ENCODE assay signal across 20 cellular contexts in the genomic region with DNA sequence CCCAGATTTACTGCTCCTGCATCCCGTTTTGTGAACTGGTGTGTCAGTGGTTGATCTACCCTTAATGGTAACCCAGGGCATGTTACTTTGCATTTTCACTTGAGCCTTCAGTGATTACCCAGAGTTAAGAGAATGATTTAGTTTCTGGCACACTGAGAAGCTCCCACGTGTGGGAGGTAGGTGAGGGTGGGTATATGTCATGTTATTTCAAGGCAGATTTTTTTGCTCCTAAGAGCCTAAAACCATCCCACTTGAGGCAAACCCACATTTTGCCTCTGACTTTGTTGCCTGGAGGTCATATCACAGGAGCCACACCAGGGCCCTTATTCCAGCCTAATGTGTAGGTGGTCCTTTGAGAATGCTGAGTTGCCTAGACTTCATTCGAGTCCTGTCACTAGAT.
"Had no signal": no experiment of that assay in that cellular context is flagged by ENCODE, and none has a peak within 500 bp of the region (broad histone marks: within the 10 kb centered on the region; RNA-seq: fewer than 3 reads in every experiment).

No MANE protein-coding gene starts in this region.

- H3K4me3 Mint-ChIP-seq: naive B cell, nephron had no signal

- H3K27ac Mint-ChIP-seq: naive B cell had no signal

- H3K9me3 ChIP-seq: neutrophil had no signal

- H3K27ac ChIP-seq: esophagus squamous epithelium, foreskin keratinocyte, heart right ventricle, left ventricle myocardium inferior, neutrophil had no signal

- H3K9me3 Mint-ChIP-seq: naive B cell had no signal

- H3K27me3 ChIP-seq: esophagus squamous epithelium, foreskin keratinocyte, heart right ventricle, neutrophil, right atrium auricular region had no signal

- H3K4me1 Mint-ChIP-seq: naive B cell had no signal

- H3K36me3 ChIP-seq: heart right ventricle, left ventricle myocardium inferior, neutrophil had no signal

- DNase-seq: central memory CD4-positive, alpha-beta T cell; effector memory CD4-positive, alpha-beta T cell; esophagus squamous epithelium; foreskin keratinocyte; heart right ventricle; hypothalamus; islet precursor cell; left ventricle myocardium inferior; mesenchymal stem cell; midbrain; naive B cell; posterior cingulate gyrus; small intestine; stimulated activated CD4-positive, alpha-beta T cell treated with anti-CD3 and anti-CD28 coated beads, Interleukin-2, amount 100 ng/mL, for 48 hours; stimulated activated naive CD4-positive, alpha-beta T cell treated with Interleukin-2 at 50 U/mL for 16 hours; trophoblast cell had no signal

- H3K27me3 Mint-ChIP-seq: naive B cell had no signal

- H3K4me3 ChIP-seq: esophagus squamous epithelium, heart right ventricle, left ventricle myocardium inferior, lung, right atrium auricular region had no signal

- H3K36me3 Mint-ChIP-seq: naive B cell had no signal

- ATAC-seq: foreskin keratinocyte, heart right ventricle had no signal
